ENCODE assay signal across 24 cellular contexts in the genomic region with DNA sequence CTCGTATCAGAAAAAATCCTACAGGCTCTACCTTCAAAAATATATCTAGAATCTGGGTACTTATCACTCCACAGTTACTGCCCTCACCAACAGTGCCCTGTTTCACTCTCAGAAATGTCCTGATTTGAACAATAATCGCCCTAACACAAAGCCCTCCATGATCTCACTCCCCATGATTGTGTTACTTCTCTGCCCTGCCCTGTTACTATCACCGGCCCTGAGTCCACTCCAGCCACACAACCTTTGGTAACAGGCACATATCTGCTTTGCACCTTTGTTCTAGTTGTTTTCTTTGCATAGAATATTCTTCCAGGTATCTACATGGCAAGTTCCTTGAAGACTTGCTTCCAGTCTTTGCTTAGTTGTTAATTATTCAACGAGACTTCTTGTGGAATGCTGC.
"Had no signal": no experiment of that assay in that cellular context is flagged by ENCODE, and none has a peak within 500 bp of the region (broad histone marks: within the 10 kb centered on the region; RNA-seq: fewer than 3 reads in every experiment).

No MANE protein-coding gene starts in this region.

- H3K27me3 Mint-ChIP-seq: activated naive CD8-positive, alpha-beta T cell treated with anti-CD3 and anti-CD28 coated beads, Interleukin-2, amount 10 ng/mL, durations not matched to agents 7 days and 5 days; activated T-cell treated with anti-CD3 and anti-CD28 coated beads, Interleukin-2, amount 50 U/mL, for 24 hours had no signal

- H3K4me3 Mint-ChIP-seq: activated CD4-positive, alpha-beta memory T cell treated with anti-CD3 and anti-CD28 coated beads, Interleukin-2, amount 10 ng/mL, durations not matched to agents 7 days and 5 days; activated CD4-positive, alpha-beta T cell treated with anti-CD3 and anti-CD28 coated beads, Interleukin-2, amount 10 ng/mL, durations not matched to agents 7 days and 5 days; activated naive CD4-positive, alpha-beta T cell treated with anti-CD3 and anti-CD28 coated beads, Interleukin-2, amount 10 ng/mL, durations not matched to agents 7 days and 5 days; activated naive CD8-positive, alpha-beta T cell treated with anti-CD3 and anti-CD28 coated beads, Interleukin-2, amount 10 ng/mL, durations not matched to agents 7 days and 5 days; activated T-cell treated with anti-CD3 and anti-CD28 coated beads, Interleukin-2, amount 50 U/mL, for 24 hours; activated T-cell treated with anti-CD3 and anti-CD28 coated beads, Interleukin-2, amount 50 U/mL, for 72 hours; brain had no signal

- H3K4me1 Mint-ChIP-seq: activated CD4-positive, alpha-beta memory T cell treated with anti-CD3 and anti-CD28 coated beads, Interleukin-2, amount 10 ng/mL, durations not matched to agents 7 days and 5 days; activated CD4-positive, alpha-beta T cell treated with anti-CD3 and anti-CD28 coated beads, Interleukin-2, amount 10 ng/mL, durations not matched to agents 7 days and 5 days; activated naive CD4-positive, alpha-beta T cell treated with anti-CD3 and anti-CD28 coated beads, Interleukin-2, amount 10 ng/mL, durations not matched to agents 7 days and 5 days; activated naive CD8-positive, alpha-beta T cell treated with anti-CD3 and anti-CD28 coated beads, Interleukin-2, amount 10 ng/mL, durations not matched to agents 7 days and 5 days had no signal

- ATAC-seq: gastrocnemius medialis, heart left ventricle had no signal

- H3K4me1 ChIP-seq: ascending aorta, breast epithelium, colonic mucosa, esophagus muscularis mucosa, foreskin keratinocyte, gastrocnemius medialis, heart left ventricle had no signal

- H3K36me3 ChIP-seq: ascending aorta, breast epithelium, cardiac muscle cell, colonic mucosa, esophagus muscularis mucosa, gastrocnemius medialis, heart left ventricle had no signal

- H3K4me3 ChIP-seq: ascending aorta, breast epithelium, cardiac muscle cell, colonic mucosa, dorsolateral prefrontal cortex, esophagus muscularis mucosa, gastrocnemius medialis, heart left ventricle had no signal

- H3K27me3 ChIP-seq: ascending aorta, breast epithelium, cardiac muscle cell, colonic mucosa, dorsolateral prefrontal cortex, esophagus muscularis mucosa, foreskin keratinocyte, gastrocnemius medialis, heart left ventricle had no signal

- H3K27ac ChIP-seq: ascending aorta, breast epithelium, cardiac muscle cell, colonic mucosa, dorsolateral prefrontal cortex, esophagus muscularis mucosa, foreskin keratinocyte, gastrocnemius medialis, heart left ventricle had no signal

- DNase-seq: activated CD4-positive, alpha-beta T cell treated with anti-CD3 and anti-CD28 coated beads for 1 hour; activated CD4-positive, CD25-positive, alpha-beta regulatory T cell; activated gamma-delta T cell; activated naive CD4-positive, alpha-beta T cell; activated naive CD8-positive, alpha-beta T cell treated with anti-CD3 and anti-CD28 coated beads, Interleukin-2, amount 10 ng/mL, durations not matched to agents 7 days and 5 days; central memory CD4-positive, alpha-beta T cell; cerebellar nuclear complex; effector memory CD4-positive, alpha-beta T cell; gastrocnemius medialis; heart left ventricle had no signal

- H3K9me3 ChIP-seq: ascending aorta, breast epithelium, colonic mucosa, gastrocnemius medialis had no signal

- H3K27ac Mint-ChIP-seq: activated CD4-positive, alpha-beta memory T cell treated with anti-CD3 and anti-CD28 coated beads, Interleukin-2, amount 10 ng/mL, durations not matched to agents 7 days and 5 days; activated CD4-positive, alpha-beta T cell treated with anti-CD3 and anti-CD28 coated beads, Interleukin-2, amount 10 ng/mL, durations not matched to agents 7 days and 5 days; activated naive CD4-positive, alpha-beta T cell treated with anti-CD3 and anti-CD28 coated beads, Interleukin-2, amount 10 ng/mL, durations not matched to agents 7 days and 5 days; activated naive CD4-positive, alpha-beta T cell treated with anti-CD3 and anti-CD28 coated beads, Interleukin-2, amount 50 U/mL, for 72 hours; activated naive CD8-positive, alpha-beta T cell treated with anti-CD3 and anti-CD28 coated beads, Interleukin-2, amount 10 ng/mL, durations not matched to agents 7 days and 5 days; activated T-cell treated with anti-CD3 and anti-CD28 coated beads, Interleukin-2, amount 50 U/mL, for 24 hours; activated T-cell treated with anti-CD3 and anti-CD28 coated beads, Interleukin-2, amount 50 U/mL, for 72 hours; brain had no signal
